8 cellular contexts compared by ENCODE assay signal in the genomic region with DNA sequence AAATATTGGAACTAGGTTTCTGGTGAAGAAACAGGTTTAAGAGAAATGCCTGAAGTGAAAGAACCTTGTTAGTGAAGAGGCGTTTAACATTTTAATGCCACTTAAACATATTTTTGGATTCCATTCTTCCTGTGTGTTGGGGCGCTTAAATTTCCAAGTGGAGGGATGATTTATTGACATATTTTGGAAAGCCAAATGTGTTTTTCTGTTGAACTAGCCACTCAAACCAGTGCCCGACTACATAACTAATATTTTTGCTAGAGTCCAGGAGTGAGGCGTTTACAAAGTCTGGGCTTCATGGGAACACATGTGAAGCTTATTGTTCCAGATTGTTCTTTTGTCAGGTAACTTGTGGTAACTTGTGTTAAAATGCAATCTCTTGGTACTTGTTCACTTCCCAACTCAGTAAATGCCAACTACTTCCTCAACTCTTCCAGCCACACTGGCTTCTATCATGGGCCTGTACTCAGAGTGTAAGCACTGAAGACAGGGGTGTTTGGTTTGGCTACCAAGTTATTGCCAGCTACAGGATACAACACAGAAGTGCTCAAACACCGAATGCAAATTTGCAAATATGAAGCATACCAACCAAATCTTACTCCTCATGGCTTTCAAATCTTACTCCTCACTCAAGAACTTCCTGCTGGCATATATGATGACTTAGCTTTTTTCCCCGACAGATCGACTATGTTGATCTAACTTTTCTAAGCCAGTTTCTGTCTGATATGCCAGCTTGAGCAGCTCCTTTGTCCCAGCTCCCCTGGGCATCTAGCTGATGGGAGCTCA. TPM values are rescaled to one million over a fixed set of nuclear protein-coding genes. Genes with fewer than 3 reads are reported as not detected.
DNase-seq lines count a peak whose midpoint lies in the region; ATAC-seq, FAIRE-seq and TF ChIP-seq lines count a peak whose summit lies in the region.

No MANE protein-coding gene starts in this region.

- peaks cover 14% of the 10 kb centered on the region for H3K27me3 Mint-ChIP-seq in CD4-positive, CD25-positive, alpha-beta regulatory T cell
- H3K27me3 Mint-ChIP-seq in naive thymus-derived CD4-positive, alpha-beta T cell = peaks cover 0 to 4% (median 0%) of the 10 kb centered on the region in 5 donors

- peaks cover 93% of the 10 kb centered on the region for H3K79me2 ChIP-seq in Loucy (ENCODE audit: insufficient read depth, low read length)

- H3K4me3 Mint-ChIP-seq in CD4-positive, CD25-positive, alpha-beta regulatory T cell = peak overlapping the region; percentile 89 to 98 (median 95)
- peak overlapping the region; percentile 91 to 100 (median 97) for H3K4me3 Mint-ChIP-seq in naive thymus-derived CD4-positive, alpha-beta T cell

- POLR2A ChIA-PET in naive thymus-derived CD4-positive, alpha-beta T cell (lab: Charles Lee) = interaction anchor here (0.5 to 2.0 kb wide), 11 partner anchors 8 to 234 kb away, joined by 3 to 17 read pairs (median 5); a partner anchor contains a TSS

- peak overlapping the region; percentile 99 for H3K9ac ChIP-seq in Loucy (ENCODE audit: low read depth, low read length, poor library complexity, severe bottlenecking)

- H3K9me2 ChIP-seq in Loucy (replicated peaks; ENCODE audit: low read depth, low read length) = no peaks in the 10 kb centered on the region

- no peak for ATAC-seq in CD4-positive, CD25-positive, alpha-beta regulatory T cell (ENCODE audit: low read depth in 2 of 2)
- no peak for ATAC-seq in naive thymus-derived CD4-positive, alpha-beta T cell
- ATAC-seq in HG03442 (IDR thresholded peaks at IDR 0.05; ENCODE audit: unreplicated experiment) (no peak), GM21367 (IDR thresholded peaks at IDR 0.05; ENCODE audit: unreplicated experiment) (no peak)

- no peak overlapping the region for H2AFZ ChIP-seq in Loucy (ENCODE audit: low read length)

- intact Hi-C loops in naive thymus-derived CD4-positive, alpha-beta T cell (cut with micrococcal nuclease) = loop anchor here (2.0 to 10.0 kb wide), 4 partner anchors 43 to 1923 kb away; a partner anchor contains a TSS

- H3K27me3 ChIP-seq in CD4-positive, CD25-positive, alpha-beta regulatory T cell (ENCODE audit: control insufficient read depth, insufficient read depth, low read length) = no peaks in the 10 kb centered on the region
- H3K27me3 ChIP-seq in Loucy (ENCODE audit: insufficient read depth, low read length, poor library complexity, severe bottlenecking) (peaks cover 6% of the 10 kb centered on the region), bronchial epithelial cell (ENCODE audit: control insufficient read depth, insufficient read depth, low read length) (no peaks in the 10 kb centered on the region)
- H3K27me3 ChIP-seq in naive thymus-derived CD4-positive, alpha-beta T cell (ENCODE audit: control insufficient read depth in 2 of 2, insufficient read depth in 2 of 2, low read length in 2 of 2) = no peaks in the 10 kb centered on the region

- H3K36me3 ChIP-seq in CD4-positive, CD25-positive, alpha-beta regulatory T cell (ENCODE audit: control insufficient read depth, insufficient read depth, low read length) = peaks cover 62% of the 10 kb centered on the region
- H3K36me3 ChIP-seq in Loucy (ENCODE audit: insufficient read depth, low read length) = peaks cover 60% of the 10 kb centered on the region
- H3K36me3 ChIP-seq in bronchial epithelial cell (ENCODE audit: control insufficient read depth, insufficient read depth, low read length) = peaks cover 48% of the 10 kb centered on the region
- peaks cover 43 to 75% (median 47%) of the 10 kb centered on the region in 3 experiments for H3K36me3 ChIP-seq in naive thymus-derived CD4-positive, alpha-beta T cell (ENCODE audit: control insufficient read depth in 2 of 3, insufficient read depth in 3 of 3, low read length in 3 of 3)

- no peak for TF ChIP-seq CTCF in Loucy (conservative IDR thresholded peaks at IDR 0.05; ENCODE audit: low read length)
- no peak for TF ChIP-seq CTCF in bronchial epithelial cell (IDR thresholded peaks at IDR 0.05; ENCODE audit: insufficient read depth, low read length, severe bottlenecking)

- CTCF ChIA-PET in naive thymus-derived CD4-positive, alpha-beta T cell (lab: Charles Lee) = no interaction called here

- peak overlapping the region; percentile 95 for H3K27ac ChIP-seq in CD4-positive, CD25-positive, alpha-beta regulatory T cell (ENCODE audit: insufficient read depth, low read length, poor library complexity, severe bottlenecking)
- H3K27ac ChIP-seq in naive thymus-derived CD4-positive, alpha-beta T cell (ENCODE audit: low read depth, low read length) = peak overlapping the region; percentile 95

- H3K36me3 Mint-ChIP-seq in CD4-positive, CD25-positive, alpha-beta regulatory T cell = peaks cover 63% of the 10 kb centered on the region
- H3K36me3 Mint-ChIP-seq in naive thymus-derived CD4-positive, alpha-beta T cell = peaks cover 33 to 88% (median 75%) of the 10 kb centered on the region in 5 donors

- peak overlapping the region; percentile 83 for H3K4me2 ChIP-seq in Loucy (ENCODE audit: low read depth, low read length, poor library complexity, severe bottlenecking)

- peaks cover 80% of the 10 kb centered on the region for H4K20me1 ChIP-seq in Loucy (ENCODE audit: insufficient read depth, low read length, poor library complexity, severe bottlenecking)

- peaks cover 0 to 54% (median 31%) of the 10 kb centered on the region in 7 donors for H3K9me3 Mint-ChIP-seq in CD4-positive, CD25-positive, alpha-beta regulatory T cell
- peaks cover 10 to 67% (median 49%) of the 10 kb centered on the region in 11 donors for H3K9me3 Mint-ChIP-seq in naive thymus-derived CD4-positive, alpha-beta T cell

- peaks cover 34 to 85% (median 64%) of the 10 kb centered on the region in 4 donors for H3K4me1 Mint-ChIP-seq in CD4-positive, CD25-positive, alpha-beta regulatory T cell
- H3K4me1 Mint-ChIP-seq in naive thymus-derived CD4-positive, alpha-beta T cell = peaks cover 59 to 86% (median 80%) of the 10 kb centered on the region in 7 donors

- H3F3A ChIP-seq in Loucy (ENCODE audit: low read depth) = no peaks in the 10 kb centered on the region

- H3K4me1 ChIP-seq in CD4-positive, CD25-positive, alpha-beta regulatory T cell (ENCODE audit: control insufficient read depth, insufficient read depth, low read length, poor library complexity, severe bottlenecking) = peaks cover 48% of the 10 kb centered on the region
- H3K4me1 ChIP-seq in Loucy (ENCODE audit: insufficient read depth, low read length, poor library complexity, severe bottlenecking) = peaks cover 56% of the 10 kb centered on the region
- peaks cover 42 to 63% of the 10 kb centered on the region in 2 donors for H3K4me1 ChIP-seq in naive thymus-derived CD4-positive, alpha-beta T cell (ENCODE audit: control insufficient read depth in 2 of 2, insufficient read depth in 2 of 2, low read length in 2 of 2)

- peak overlapping the region; percentile 93 for H3K4me3 ChIP-seq in CD4-positive, CD25-positive, alpha-beta regulatory T cell (ENCODE audit: low read depth, low read length)
- H3K4me3 ChIP-seq in Loucy (ENCODE audit: low read length, poor library complexity, severe bottlenecking) (peak overlapping the region; percentile 98), bronchial epithelial cell (ENCODE audit: low read depth, low read length) (peak overlapping the region; percentile 87)
- H3K4me3 ChIP-seq in naive thymus-derived CD4-positive, alpha-beta T cell (ENCODE audit: low read length) = peak overlapping the region; percentile 80

- peaks cover 46 to 53% of the 10 kb centered on the region in 2 experiments for H3K9me3 ChIP-seq in CD4-positive, CD25-positive, alpha-beta regulatory T cell (ENCODE audit: control insufficient read depth in 2 of 2, low read length in 2 of 2)
- peaks cover 4% of the 10 kb centered on the region; the same call in 1 of the 2 replicates for H3K9me3 ChIP-seq in Loucy (ENCODE audit: insufficient read depth, low read depth, low read length)
- peaks cover 14 to 51% (median 28%) of the 10 kb centered on the region in 3 experiments for H3K9me3 ChIP-seq in naive thymus-derived CD4-positive, alpha-beta T cell (ENCODE audit: control insufficient read depth in 2 of 3, low read length in 3 of 3)

- FAIRE-seq in bronchial epithelial cell (lab: Jason Lieb, UNC) = no peak

- DNase-seq in CD4-positive, CD25-positive, alpha-beta regulatory T cell = peak in 1 of 3 donors; percentile 52
- DNase-seq in bronchial epithelial cell (ENCODE audit: low read depth) = no peak
- DNase-seq in naive thymus-derived CD4-positive, alpha-beta T cell = no peak
- DNase-seq in AG08396 (ENCODE audit: low spot score) = no peak
- DNase-seq in AML-193 (lab: John Stamatoyannopoulos, UW) = no peak

- H3K27ac Mint-ChIP-seq in CD4-positive, CD25-positive, alpha-beta regulatory T cell = peak overlapping the region; percentile 96 to 98 (median 97)
- H3K27ac Mint-ChIP-seq in naive thymus-derived CD4-positive, alpha-beta T cell = peak overlapping the region; percentile 68 to 99 (median 94)

RNA-seq across cellular contexts. Expression of a gene that starts 2.0 kb away (rescaled TPM):
- 64.6 TPM for total RNA-seq in CD4-positive, CD25-positive, alpha-beta regulatory T cell
- polyA plus RNA-seq in CD4-positive, CD25-positive, alpha-beta regulatory T cell = 10 to 100 TPM; 35.4 to 55.1 (median 50.2) TPM
- total RNA-seq in bronchial epithelial cell = 12.4 and 18.3 TPM in 2 replicates
- total RNA-seq in naive thymus-derived CD4-positive, alpha-beta T cell = 10 to 100 TPM; 45.0 to 83.7 (median 62.2) TPM
- 10 to 100 TPM; 34.5 to 79.5 TPM for polyA plus RNA-seq in naive thymus-derived CD4-positive, alpha-beta T cell
